In genomic region chrX:51614353-51614752, GRCh38 we compare ENCODE assay signal across 8 cellular contexts. TPM values are rescaled to one million over a fixed set of nuclear protein-coding genes. Genes with fewer than 3 reads are reported as not detected.
DNase-seq lines count a peak whose midpoint lies in the region; ATAC-seq and TF ChIP-seq lines count a peak whose summit lies in the region.

No MANE protein-coding gene starts in this region.

- intact Hi-C loops in CD14-positive monocyte (cut with micrococcal nuclease): no loop called here

- ATAC-seq in GM18858 (IDR thresholded peaks at IDR 0.05; ENCODE audit: unreplicated experiment): peak; percentile 46
- ATAC-seq in HG02763 (IDR thresholded peaks at IDR 0.05; ENCODE audit: unreplicated experiment): no peak
- ATAC-seq in HG03139 (IDR thresholded peaks at IDR 0.05; ENCODE audit: unreplicated experiment): no peak

- H3K9me3 Mint-ChIP-seq in CD14-positive monocyte (peaks cover 0 to 3% (median 0%) of the 10 kb centered on the region in 7 donors), chondrocyte (ENCODE audit: low read depth) (peaks cover 8% of the 10 kb centered on the region), nephron (peaks cover 12% of the 10 kb centered on the region)

- DNase-seq in CD14-positive monocyte (ENCODE audit: low spot score): no peak
- peak; percentile 21 for DNase-seq in NCI-H2196 (lab: John Stamatoyannopoulos, UW; ENCODE audit: unreplicated experiment)
- DNase-seq in chondrocyte (ENCODE audit: low spot score): no peak
- DNase-seq in activated naive CD4-positive, alpha-beta T cell treated with Interleukin-2 at 50 U/mL for 16 hours: no peak

- H3K4me3 Mint-ChIP-seq in CD14-positive monocyte (no peak overlapping the region), chondrocyte (ENCODE audit: unreplicated experiment) (no peak overlapping the region), nephron (no peak overlapping the region)

- TF ChIP-seq CTCF in CD14-positive monocyte (IDR thresholded peaks at IDR 0.05) (peak; percentile 34), chondrocyte (IDR thresholded peaks at IDR 0.05) (peak; percentile 78), nephron (IDR thresholded peaks at IDR 0.05; ENCODE audit: unreplicated experiment in 3 of 3) (peak; percentile 50 to 62 (median 52))

- peaks cover 2% of the 10 kb centered on the region for H3K4me1 Mint-ChIP-seq in CD14-positive monocyte
- peaks cover 2% of the 10 kb centered on the region for H3K4me1 Mint-ChIP-seq in chondrocyte (ENCODE audit: low read depth)
- no peaks in the 10 kb centered on the region for H3K4me1 Mint-ChIP-seq in nephron

- H3K27me3 Mint-ChIP-seq in CD14-positive monocyte (ENCODE audit: low read depth in 3 of 3) (peaks cover 8 to 21% (median 13%) of the 10 kb centered on the region in 3 donors), chondrocyte (ENCODE audit: low read depth) (peaks cover 27% of the 10 kb centered on the region), nephron (ENCODE audit: low read depth) (peaks cover 11% of the 10 kb centered on the region)

- peaks cover 0 to 2% of the 10 kb centered on the region in 2 donors for H3K36me3 Mint-ChIP-seq in CD14-positive monocyte
- H3K36me3 Mint-ChIP-seq in chondrocyte (ENCODE audit: low read depth): no peaks in the 10 kb centered on the region
- no peaks in the 10 kb centered on the region for H3K36me3 Mint-ChIP-seq in nephron (ENCODE audit: low read depth)

- H3K27ac Mint-ChIP-seq in CD14-positive monocyte (no peak overlapping the region), chondrocyte (ENCODE audit: unreplicated experiment) (no peak overlapping the region), nephron (no peak overlapping the region)

RNA-seq across cellular contexts. Expression of gene CENPVL3, which starts 4.4 kb away (rescaled TPM):
- polyA plus RNA-seq in CD14-positive monocyte: not detected
- total RNA-seq in chondrocyte: 0.17 TPM in 1 of 3 replicates, not detected in the others
